ENCODE assay signal across 18 cellular contexts in genomic region chr12:47328831-47329545, GRCh38.
A peak's percentile ranks its signal among the peaks of the same experiment; 100 is the strongest.
DNase-seq lines count a peak whose midpoint lies in the region; ATAC-seq and FAIRE-seq lines count a peak whose summit lies in the region.
"Had no signal": no experiment of that assay in that cellular context is flagged by ENCODE, and none has a peak within 500 bp of the region (broad histone marks: within the 10 kb centered on the region; RNA-seq: fewer than 3 reads in every experiment).

No MANE protein-coding gene starts in this region.

- H3K27me3 Mint-ChIP-seq in activated CD8-positive, alpha-beta T cell treated with anti-CD3 and anti-CD28 coated beads, Interleukin-2, amount 10 ng/mL, durations not matched to agents 7 days and 5 days (ENCODE audit: low read depth), result no peaks in the 10 kb centered on the region
- H3K27me3 Mint-ChIP-seq: naive B cell had no signal

- no peak overlapping the region for H3K27ac ChIP-seq in Karpas-422 (ENCODE audit: low read length)
- H3K27ac ChIP-seq: psoas muscle had no signal

- H3K27me3 ChIP-seq in Karpas-422 (ENCODE audit: low read length), result no peaks in the 10 kb centered on the region

- H3K79me2 ChIP-seq in Karpas-422 (ENCODE audit: low read length), result no peaks in the 10 kb centered on the region

- no peak overlapping the region for H3K9ac ChIP-seq in Karpas-422 (ENCODE audit: low read length)

- peaks cover 10% of the 10 kb centered on the region for H3K36me3 Mint-ChIP-seq in activated CD8-positive, alpha-beta T cell treated with anti-CD3 and anti-CD28 coated beads, Interleukin-2, amount 10 ng/mL, durations not matched to agents 7 days and 5 days (ENCODE audit: low read depth)
- H3K36me3 Mint-ChIP-seq: naive B cell had no signal

- H3K9me3 ChIP-seq in Karpas-422 (ENCODE audit: low read length), result no peaks in the 10 kb centered on the region
- H3K9me3 ChIP-seq: psoas muscle had no signal

- CTCF ChIA-PET in activated CD8-positive, alpha-beta T cell treated with anti-CD3 and anti-CD28 coated beads, Interleukin-2, amount 10 ng/mL, durations not matched to agents 7 days and 5 days (lab: Charles Lee), result interaction anchor here (2.1 kb wide), 1 partner anchor 69 kb away, joined by 7 read pairs; no protein-coding TSS in a partner anchor

- H3K4me2 ChIP-seq in Karpas-422 (ENCODE audit: low read depth, low read length, poor library complexity, severe bottlenecking), result no peak overlapping the region

- peaks cover 16% of the 10 kb centered on the region for H3K9me3 Mint-ChIP-seq in activated CD8-positive, alpha-beta T cell treated with anti-CD3 and anti-CD28 coated beads, Interleukin-2, amount 10 ng/mL, durations not matched to agents 7 days and 5 days (ENCODE audit: insufficient read depth)

- H3K4me3 ChIP-seq in Karpas-422 (ENCODE audit: low read length), result no peak overlapping the region
- H3K4me3 ChIP-seq: psoas muscle had no signal

- DNase-seq in AG08395 (ENCODE audit: low spot score) (peak; percentile 53), EH (ENCODE audit: low read depth) (peak; percentile 81), GM19239 (ENCODE audit: insufficient read length, low spot score) (no peak), NCI-H345 treated with DMSO at 0.1 percent for 48 hours (lab: John Stamatoyannopoulos, UW; ENCODE audit: unreplicated experiment) (no peak), Karpas-422 (no peak)
- DNase-seq in activated CD8-positive, alpha-beta T cell treated with anti-CD3 and anti-CD28 coated beads, Interleukin-2, amount 10 ng/mL, durations not matched to agents 7 days and 5 days, result peak; percentile 49
- DNase-seq: activated CD4-positive, CD25-positive, alpha-beta regulatory T cell treated with anti-CD3 and anti-CD28 coated beads, Interleukin-2, amount 50 U/mL, for 72 hours; activated effector memory CD4-positive, alpha-beta T cell treated with Interleukin-2 at 50 U/mL for 16 hours; C1 segment of cervical spinal cord; hypothalamus; left ventricle myocardium superior; naive B cell; NCI-H1694 treated with DMSO at 0.1 percent for 48 hours; psoas muscle had no signal

- no peaks in the 10 kb centered on the region for H3K9me2 ChIP-seq in Karpas-422 (replicated peaks; ENCODE audit: insufficient read depth, low read length)

- H3K4me3 Mint-ChIP-seq in activated CD8-positive, alpha-beta T cell treated with anti-CD3 and anti-CD28 coated beads, Interleukin-2, amount 10 ng/mL, durations not matched to agents 7 days and 5 days, result no peak overlapping the region
- H3K4me3 Mint-ChIP-seq: naive B cell had no signal

- peaks cover 8% of the 10 kb centered on the region for H3K4me1 ChIP-seq in Karpas-422 (ENCODE audit: low read length)
- H3K4me1 ChIP-seq: psoas muscle had no signal

- H4K20me1 ChIP-seq in Karpas-422 (ENCODE audit: insufficient read depth, low read depth, low read length), result no peaks in the 10 kb centered on the region

- no peaks in the 10 kb centered on the region for H3K36me3 ChIP-seq in Karpas-422 (ENCODE audit: insufficient read depth, low read length)

- FAIRE-seq in GM19239 (lab: Jason Lieb, UNC), result no peak
- FAIRE-seq: GM12891, RCC 7860 had no signal

- peaks cover 29% of the 10 kb centered on the region for H3K4me1 Mint-ChIP-seq in activated CD8-positive, alpha-beta T cell treated with anti-CD3 and anti-CD28 coated beads, Interleukin-2, amount 10 ng/mL, durations not matched to agents 7 days and 5 days (ENCODE audit: low read depth)

- ATAC-seq in activated CD8-positive, alpha-beta T cell treated with anti-CD3 and anti-CD28 coated beads, Interleukin-2, amount 10 ng/mL, durations not matched to agents 7 days and 5 days, result peak; percentile 69
- ATAC-seq in esophagus mucosa, result peak; percentile 71
- no peak for ATAC-seq in GM21367 (IDR thresholded peaks at IDR 0.05; ENCODE audit: unreplicated experiment)
- ATAC-seq: left ventricle myocardium superior, psoas muscle had no signal

- no peak overlapping the region for H2AFZ ChIP-seq in Karpas-422 (ENCODE audit: low read length)

- H3K27ac Mint-ChIP-seq in activated CD8-positive, alpha-beta T cell treated with anti-CD3 and anti-CD28 coated beads, Interleukin-2, amount 10 ng/mL, durations not matched to agents 7 days and 5 days, result peak overlapping the region; percentile 44

- POLR2A ChIA-PET in activated CD8-positive, alpha-beta T cell treated with anti-CD3 and anti-CD28 coated beads, Interleukin-2, amount 10 ng/mL, durations not matched to agents 7 days and 5 days (lab: Charles Lee), result no interaction called here

Comparison
In these comparisons a context has a peak if more than half of its experiments do, and no peak if none do; other contexts are left out.
1. DNase-seq: peak in AG08395 (single experiment), EH (single experiment) and activated CD8-positive, alpha-beta T cell treated with anti-CD3 and anti-CD28 coated beads, Interleukin-2, amount 10 ng/mL, durations not matched to agents 7 days and 5 days (single experiment); none in GM19239 (single experiment), NCI-H345 treated with DMSO at 0.1 percent for 48 hours (single experiment) and Karpas-422 (single experiment).